ENCODE assay signal across 9 cellular contexts in genomic region chr12:123269395-123269892, GRCh38. TPM values are rescaled to one million over a fixed set of nuclear protein-coding genes. Genes with fewer than 3 reads are reported as not detected.
A peak's percentile ranks its signal among the peaks of the same experiment; 100 is the strongest.
DNase-seq lines count a peak whose midpoint lies in the region; ATAC-seq, FAIRE-seq and TF ChIP-seq lines count a peak whose summit lies in the region.
"Had no signal": no experiment of that assay in that cellular context is flagged by ENCODE, and none has a peak within 500 bp of the region (broad histone marks: within the 10 kb centered on the region; RNA-seq: fewer than 3 reads in every experiment).

No MANE protein-coding gene starts in this region.

- no peak for FAIRE-seq in pancreas (lab: Jason Lieb, UNC)
- FAIRE-seq: colon had no signal

- H3K4me1 ChIP-seq in PC-3 (ENCODE audit: insufficient read depth, low read length): peaks cover 10% of the 10 kb centered on the region
- peaks cover 0 to 38% of the 10 kb centered on the region in 2 donors for H3K4me1 ChIP-seq in right atrium auricular region
- peaks cover 0 to 4% (median 3%) of the 10 kb centered on the region in 3 donors for H3K4me1 ChIP-seq in pancreas

- POLR2A ChIA-PET in PC-3 (lab: Charles Lee; ENCODE audit: unreplicated experiment): no interaction called here

- H2AFZ ChIP-seq in PC-3 (ENCODE audit: low read length): no peak overlapping the region

- H3K9me3 ChIP-seq in PC-3 (ENCODE audit: low read length) (no peaks in the 10 kb centered on the region), right atrium auricular region (no peaks in the 10 kb centered on the region), pancreas (no peaks in the 10 kb centered on the region)

- CTCF ChIA-PET in PC-3 (lab: Charles Lee): no interaction called here

- no peaks in the 10 kb centered on the region for H4K20me1 ChIP-seq in PC-3 (ENCODE audit: low read length)

- no peak overlapping the region for H3K27ac ChIP-seq in PC-3 (ENCODE audit: low read length)
- H3K27ac ChIP-seq in right atrium auricular region: peak overlapping the region; percentile 77 to 84
- peak overlapping the region; percentile 62 to 79 (median 69) for H3K27ac ChIP-seq in pancreas

- in situ Hi-C loops in astrocyte of the spinal cord (cut with HindIII; ENCODE audit: low sequenced_read_pairs): no loop called here

- H3K9ac ChIP-seq in PC-3 (ENCODE audit: low read length): peak overlapping the region; percentile 78

- intact Hi-C loops in PC-3 (cut with micrococcal nuclease): no loop called here
- intact Hi-C loops in pancreas (cut with DNase I): no loop called here

- H3F3A ChIP-seq in PC-3 (ENCODE audit: low read length, unreplicated experiment): no peaks in the 10 kb centered on the region

- H3K36me3 ChIP-seq in PC-3 (ENCODE audit: low read depth, low read length): 0 out of 2 replicates have a peak, but pooled peaks cover 5% of the 10 kb centered on the region
- peaks cover 11% of the 10 kb centered on the region for H3K36me3 ChIP-seq in right atrium auricular region
- H3K36me3 ChIP-seq in pancreas: no peaks in the 10 kb centered on the region

- DNase-seq in NCI-H82 (lab: John Stamatoyannopoulos, UW) (peak; percentile 38), NCI-H82 treated with DMSO at 0.1 percent for 48 hours (lab: John Stamatoyannopoulos, UW; ENCODE audit: unreplicated experiment) (no peak), PC-3 (no peak), astrocyte of the spinal cord (ENCODE audit: low read depth, low spot score) (peak; percentile 79), right atrium auricular region (ENCODE audit: low spot score) (peak; percentile 84), pancreas (peak; percentile 51 to 88 (median 68))

- H3K27me3 ChIP-seq in PC-3 (ENCODE audit: low read length) (no peaks in the 10 kb centered on the region), right atrium auricular region (no peaks in the 10 kb centered on the region), pancreas (no peaks in the 10 kb centered on the region)

- ATAC-seq in PC-3 (no peak), pancreas (peak; percentile 44 to 58 (median 54)), GM18861 (IDR thresholded peaks at IDR 0.05; ENCODE audit: unreplicated experiment) (no peak), GM19035 (IDR thresholded peaks at IDR 0.05; ENCODE audit: unreplicated experiment) (no peak)

- H3K4me2 ChIP-seq in PC-3 (ENCODE audit: low read length): peak overlapping the region; percentile 89

- peaks cover 36% of the 10 kb centered on the region for H3K79me2 ChIP-seq in PC-3 (ENCODE audit: low read length)

- H3K4me3 ChIP-seq in PC-3 (ENCODE audit: low read length) (peak overlapping the region; percentile 99), astrocyte of the spinal cord (ENCODE audit: low read depth, low read length) (peak overlapping the region; percentile 80), right atrium auricular region (peak overlapping the region; percentile 72 to 77), pancreas (peak overlapping the region; percentile 59 to 91 (median 81))

- no peak for TF ChIP-seq CTCF in PC-3 (conservative IDR thresholded peaks at IDR 0.05; ENCODE audit: low read depth, low read length)
- TF ChIP-seq CTCF in astrocyte of the spinal cord (IDR thresholded peaks at IDR 0.05; ENCODE audit: low read depth, low read length): no peak
- peak in 1 of 2 donors; percentile 40 for TF ChIP-seq CTCF in right atrium auricular region (IDR thresholded peaks at IDR 0.05)
- no peak for TF ChIP-seq CTCF in pancreas (IDR thresholded peaks at IDR 0.05)

- no TSS peak for BruUV-seq in PC-3 (replicated peaks; lab: Mats Ljungman, UMichigan)

- 34 to 41% methylated on average over 32 of the region's 32 CpGs for WGBS in pancreas, 2 donors

- no peaks in the 10 kb centered on the region for H3K9me2 ChIP-seq in PC-3 (replicated peaks; ENCODE audit: low read length)

RNA-seq across cellular contexts. Expression of gene CDK2AP1, which starts 2.2 kb away (rescaled TPM):
- total RNA-seq in PC-3 (2014; rRNA removed) (162 and 175 TPM in 2 replicates), right atrium auricular region (10 to 100 TPM; 82.5 to 89.4 TPM), pancreas (10 to 100 TPM; 17.3 to 50.0 (median 23.9) TPM)
- 10 to 100 TPM; 65.0 to 84.0 TPM for polyA plus RNA-seq in pancreas

RNA-seq across cellular contexts. Expression of gene MTRFR, which starts 36.2 kb away (rescaled TPM):
- total RNA-seq in PC-3 (2014; rRNA removed): 15.9 and 23.2 TPM in 2 replicates
- 10 to 100 TPM in 1 of 2 donors, 1 to 10 TPM in 1; 7.8 to 13.9 TPM for total RNA-seq in right atrium auricular region
- 1 to 10 TPM; 2.9 to 7.5 (median 4.1) TPM for total RNA-seq in pancreas
- polyA plus RNA-seq in pancreas: 1 to 10 TPM; 6.9 to 8.4 TPM

RNA-seq across cellular contexts. Expression of gene MPHOSPH9, which starts 36.5 kb away (rescaled TPM):
- total RNA-seq in PC-3 (2014; rRNA removed): 34.2 and 42.5 TPM in 2 replicates
- 10 to 100 TPM; 21.0 to 33.7 TPM for total RNA-seq in right atrium auricular region
- 10 to 100 TPM in 3 of 6 donors, 1 to 10 TPM in 3; 4.8 to 13.4 (median 9.5) TPM for total RNA-seq in pancreas
- 1 to 10 TPM; 3.3 to 5.7 TPM for polyA plus RNA-seq in pancreas

Comparison
In these comparisons a context has a peak if more than half of its experiments do, and no peak if none do; other contexts are left out.
1. DNase-seq: peak in NCI-H82 (single experiment), astrocyte of the spinal cord (single experiment), right atrium auricular region (single experiment) and pancreas (6 of 6); none in NCI-H82 treated with DMSO at 0.1 percent for 48 hours (single experiment) and PC-3 (single experiment).
2. ATAC-seq: peak in pancreas (4 of 4); none in PC-3 (single experiment), GM18861 (single experiment) and GM19035 (single experiment).
3. Peak in every context shown above with its lines, with median percentiles within 50 percentile points of each other: H3K4me3 ChIP-seq.